26 cellular contexts compared by ENCODE assay signal in genomic region chr6:44609051-44609612, GRCh38.
DNase-seq lines count a peak whose midpoint lies in the region; ATAC-seq, FAIRE-seq and TF ChIP-seq lines count a peak whose summit lies in the region.
"Had no signal": no experiment of that assay in that cellular context is flagged by ENCODE, and none has a peak within 500 bp of the region (broad histone marks: within the 10 kb centered on the region; RNA-seq: fewer than 3 reads in every experiment).

No MANE protein-coding gene starts in this region.

- FAIRE-seq in K562 (lab: Jason Lieb, UNC), result no peak
- FAIRE-seq: A204.1, D721Med, GM12891, GM18507, H1 had no signal

- no peaks in the 10 kb centered on the region for H3K9me3 Mint-ChIP-seq in MCF 10A (ENCODE audit: unreplicated experiment)
- H3K9me3 Mint-ChIP-seq in activated CD8-positive, alpha-beta T cell treated with anti-CD3 and anti-CD28 coated beads, Interleukin-2, amount 10 ng/mL, durations not matched to agents 7 days and 5 days (ENCODE audit: insufficient read depth), result no peaks in the 10 kb centered on the region
- H3K9me3 Mint-ChIP-seq: CD4-positive, alpha-beta T cell; CD8-positive, alpha-beta memory T cell had no signal

- ATAC-seq in IMR-90 (ENCODE audit: low read depth) (no peak), K562 (no peak), GM21381 (IDR thresholded peaks at IDR 0.05; ENCODE audit: unreplicated experiment) (no peak)
- no peak for ATAC-seq in activated CD8-positive, alpha-beta T cell treated with anti-CD3 and anti-CD28 coated beads, Interleukin-2, amount 10 ng/mL, durations not matched to agents 7 days and 5 days

- dilution Hi-C loops in mammary epithelial cell (cut with HindIII; ENCODE audit: low sequenced_read_pairs), result loop anchor here (5.0 kb wide), 1 partner anchor 77 kb away; no protein-coding TSS in a partner anchor
- dilution Hi-C loops in IMR-90 (cut with HindIII; ENCODE audit: low sequenced_read_pairs, unreplicated experiment), result no loop called here

- no peaks in the 10 kb centered on the region for H3K36me3 ChIP-seq in mammary epithelial cell (ENCODE audit: insufficient read depth, low read length)
- no peaks in the 10 kb centered on the region for H3K36me3 ChIP-seq in IMR-90 (ENCODE audit: control insufficient read depth, insufficient read depth, low read length)
- H3K36me3 ChIP-seq in K562 (ENCODE audit: control insufficient read depth, insufficient read depth, low read length), result no peaks in the 10 kb centered on the region
- H3K36me3 ChIP-seq: BE2C; BLaER1 treated with 17β-estradiol and CSF1 and Interleukin-3, amounts not matched to agents 10 nM and 100 nM had no signal

- H4K20me1 ChIP-seq in mammary epithelial cell (ENCODE audit: insufficient read depth, low read length) (no peaks in the 10 kb centered on the region), IMR-90 (ENCODE audit: insufficient read depth, low read length) (no peaks in the 10 kb centered on the region), K562 (replicated peaks; ENCODE audit: control insufficient read depth, insufficient read depth, low read length) (no peaks in the 10 kb centered on the region)
- H4K20me1 ChIP-seq: BLaER1 treated with 17β-estradiol and CSF1 and Interleukin-3, amounts not matched to agents 10 nM and 100 nM had no signal

- H2AFZ ChIP-seq in mammary epithelial cell (ENCODE audit: low read depth, low read length) (no peak overlapping the region), IMR-90 (replicated peaks; ENCODE audit: low read length, poor library complexity) (no peak overlapping the region), K562 (ENCODE audit: low read depth, low read length) (no peak overlapping the region)

- H3K79me1 ChIP-seq in IMR-90 (ENCODE audit: low read depth in 1 of 2, low read length in 2 of 2), result no peaks in the 10 kb centered on the region

- H2BK20ac ChIP-seq in IMR-90 (ENCODE audit: low read depth, low read length), result no peak overlapping the region

- intact Hi-C loops in mammary epithelial cell (cut with micrococcal nuclease) (no loop called here), MCF 10A (cut with micrococcal nuclease) (no loop called here), IMR-90 (cut with micrococcal nuclease) (no loop called here), K562 (cut with micrococcal nuclease) (no loop called here)

- H2BK120ac ChIP-seq in IMR-90 (ENCODE audit: low read depth, low read length), result no peak overlapping the region

- BruUV-seq in mammary epithelial cell (replicated peaks; lab: Mats Ljungman, UMichigan) (no TSS peak), MCF 10A (replicated peaks; lab: Mats Ljungman, UMichigan) (no TSS peak), IMR-90 (replicated peaks; lab: Mats Ljungman, UMichigan) (no TSS peak), K562 (replicated peaks; lab: Mats Ljungman, UMichigan) (no TSS peak)

- in situ Hi-C loops in mammary epithelial cell (cut with MboI; ENCODE audit: low sequenced_read_pairs in 2 of 2) (no loop called here), IMR-90 (cut with MboI; ENCODE audit: low sequenced_read_pairs) (no loop called here), K562 (cut with MboI) (no loop called here)

- H3K79me2 ChIP-seq in mammary epithelial cell (ENCODE audit: insufficient read depth, low read length) (no peaks in the 10 kb centered on the region), K562 (ENCODE audit: control insufficient read depth, insufficient read depth, low read length) (no peaks in the 10 kb centered on the region)

- no peaks in the 10 kb centered on the region for H3K4me1 ChIP-seq in mammary epithelial cell (ENCODE audit: insufficient read depth, low read length)
- H3K4me1 ChIP-seq in IMR-90 (ENCODE audit: control insufficient read depth, insufficient read depth, low read length), result no peaks in the 10 kb centered on the region
- H3K4me1 ChIP-seq in K562 (replicated peaks in 1 of 2; ENCODE audit: control insufficient read depth in 2 of 2, insufficient read depth in 2 of 2, low read length in 2 of 2), result no peaks in the 10 kb centered on the region
- H3K4me1 ChIP-seq: BE2C; BLaER1 treated with 17β-estradiol and CSF1 and Interleukin-3, amounts not matched to agents 10 nM and 100 nM had no signal

- DNase-seq in mammary epithelial cell (peak; percentile 7), MCF 10A (ENCODE audit: unreplicated experiment) (no peak), IMR-90 (no peak), K562 (ENCODE audit: extremely low read depth in 1 of 4, low spot score in 3 of 4) (no peak), retinal pigment epithelial cell (ENCODE audit: low read depth) (peak; percentile 13), NCI-H1694 (lab: John Stamatoyannopoulos, UW) (no peak)
- DNase-seq in activated CD8-positive, alpha-beta T cell treated with anti-CD3 and anti-CD28 coated beads, Interleukin-2, amount 10 ng/mL, durations not matched to agents 7 days and 5 days, result no peak
- DNase-seq: ACHN; AML-193; BE2C; CD4-positive, alpha-beta T cell; CD8-positive, alpha-beta memory T cell; DMS 273 treated with DMSO at 0.1 percent for 48 hours; DMS79; GDM1; H7; HCEC 1CT had no signal

- no peak overlapping the region for H3K27ac ChIP-seq in mammary epithelial cell (ENCODE audit: insufficient read depth, low read depth, low read length)
- no peak overlapping the region for H3K27ac ChIP-seq in IMR-90 (ENCODE audit: insufficient read depth, low read length)
- H3K27ac ChIP-seq in K562 (ENCODE audit: extremely low read depth, low read depth, low read length), result no peak overlapping the region
- H3K27ac ChIP-seq: 22Rv1; BLaER1 treated with 17β-estradiol and CSF1 and Interleukin-3, amounts not matched to agents 10 nM and 100 nM had no signal

- no peak overlapping the region for H2AK5ac ChIP-seq in IMR-90 (ENCODE audit: low read depth, low read length)

- no peak overlapping the region for H3K27ac Mint-ChIP-seq in MCF 10A (ENCODE audit: low read depth, unreplicated experiment)
- H3K27ac Mint-ChIP-seq in activated CD8-positive, alpha-beta T cell treated with anti-CD3 and anti-CD28 coated beads, Interleukin-2, amount 10 ng/mL, durations not matched to agents 7 days and 5 days, result no peak overlapping the region
- H3K27ac Mint-ChIP-seq: CD14-positive monocyte; CD4-positive, alpha-beta T cell; CD8-positive, alpha-beta memory T cell had no signal

- H3K4me1 Mint-ChIP-seq in MCF 10A (ENCODE audit: insufficient read depth, unreplicated experiment), result no peaks in the 10 kb centered on the region
- no peaks in the 10 kb centered on the region for H3K4me1 Mint-ChIP-seq in activated CD8-positive, alpha-beta T cell treated with anti-CD3 and anti-CD28 coated beads, Interleukin-2, amount 10 ng/mL, durations not matched to agents 7 days and 5 days (ENCODE audit: low read depth)
- H3K4me1 Mint-ChIP-seq: CD8-positive, alpha-beta memory T cell had no signal

- TF ChIP-seq CTCF in mammary epithelial cell (conservative IDR thresholded peaks at IDR 0.05 in 1 of 2, IDR thresholded peaks at IDR 0.05 in 1 of 2; ENCODE audit: extremely low read depth in 1 of 2, insufficient read depth in 1 of 2, low read depth in 1 of 2, low read length in 2 of 2), result no peak
- TF ChIP-seq CTCF in MCF 10A (IDR thresholded peaks at IDR 0.05; ENCODE audit: unreplicated experiment), result no peak
- TF ChIP-seq CTCF in IMR-90 (conservative IDR thresholded peaks at IDR 0.05; ENCODE audit: low read depth, low read length), result no peak
- TF ChIP-seq CTCF in K562 (IDR thresholded peaks at IDR 0.05 in 2 of 3, conservative IDR thresholded peaks at IDR 0.05 in 1 of 3; ENCODE audit: insufficient read depth in 2 of 3, low read depth in 1 of 3, low read length in 3 of 3), result no peak
- TF ChIP-seq CTCF in retinal pigment epithelial cell (conservative IDR thresholded peaks at IDR 0.05; ENCODE audit: low read depth, low read length), result no peak

- no peak overlapping the region for H3K56ac ChIP-seq in IMR-90 (ENCODE audit: extremely low read depth, insufficient read depth, low read length)

- H3K4me2 ChIP-seq in mammary epithelial cell (ENCODE audit: insufficient read depth, low read depth, low read length) (no peak overlapping the region), IMR-90 (ENCODE audit: low read depth, low read length) (no peak overlapping the region), K562 (ENCODE audit: insufficient read depth, low read length) (no peak overlapping the region)
- H3K4me2 ChIP-seq: BLaER1 treated with 17β-estradiol and CSF1 and Interleukin-3, amounts not matched to agents 10 nM and 100 nM had no signal

- no peak overlapping the region for H3K14ac ChIP-seq in IMR-90 (replicated peaks; ENCODE audit: low read depth, low read length)

- no peak overlapping the region for H3K4me3 ChIP-seq in mammary epithelial cell (replicated peaks in 1 of 3; ENCODE audit: insufficient read depth in 1 of 3, low read depth in 2 of 3, low read length in 3 of 3)
- no peak overlapping the region for H3K4me3 ChIP-seq in IMR-90 (ENCODE audit: insufficient read depth, low read depth, low read length)
- no peak overlapping the region for H3K4me3 ChIP-seq in K562
- no peak overlapping the region for H3K4me3 ChIP-seq in retinal pigment epithelial cell (ENCODE audit: low read length)
- H3K4me3 ChIP-seq: BLaER1 treated with 17β-estradiol and CSF1 and Interleukin-3, amounts not matched to agents 10 nM and 100 nM had no signal

- no peaks in the 10 kb centered on the region for H3K36me3 Mint-ChIP-seq in MCF 10A (ENCODE audit: insufficient read depth, unreplicated experiment)
- no peaks in the 10 kb centered on the region for H3K36me3 Mint-ChIP-seq in activated CD8-positive, alpha-beta T cell treated with anti-CD3 and anti-CD28 coated beads, Interleukin-2, amount 10 ng/mL, durations not matched to agents 7 days and 5 days (ENCODE audit: low read depth)
- H3K36me3 Mint-ChIP-seq: CD14-positive monocyte; CD8-positive, alpha-beta memory T cell had no signal

- WGBS in mammary epithelial cell (ENCODE audit: low coverage, missing lambda C conversion rate), result 56% methylated on average over 1 of the region's 1 CpG
- WGBS in IMR-90 (ENCODE audit: extremely low coverage in 2 of 2, insufficient read length in 1 of 2), 2 experiments, result no CpG with 5 or more reads among the region's 1 CpG
- WGBS in K562 (ENCODE audit: insufficient coverage, low coverage, missing lambda C conversion rate), result 0% methylated on average over 1 of the region's 1 CpG

- H3K9me1 ChIP-seq in IMR-90 (ENCODE audit: insufficient read depth, low read length) (no peaks in the 10 kb centered on the region), K562 (ENCODE audit: control insufficient read depth, insufficient read depth, low read length) (no peaks in the 10 kb centered on the region)

- H3K23ac ChIP-seq in IMR-90 (ENCODE audit: low read depth, low read length), result no peak overlapping the region

- H2BK5ac ChIP-seq in IMR-90 (ENCODE audit: low read depth, low read length, poor library complexity, severe bottlenecking), result no peak overlapping the region

- H3K9me3 ChIP-seq in mammary epithelial cell (replicated peaks; ENCODE audit: insufficient read depth, low read length) (no peaks in the 10 kb centered on the region), IMR-90 (ENCODE audit: control insufficient read depth, insufficient read depth, low read length) (no peaks in the 10 kb centered on the region), K562 (replicated peaks; ENCODE audit: control insufficient read depth, insufficient read depth, low read depth, low read length) (no peaks in the 10 kb centered on the region)
- H3K9me3 ChIP-seq: BE2C; BLaER1 treated with 17β-estradiol and CSF1 and Interleukin-3, amounts not matched to agents 10 nM and 100 nM had no signal

- H3K4me3 Mint-ChIP-seq in MCF 10A (ENCODE audit: unreplicated experiment), result no peak overlapping the region
- no peak overlapping the region for H3K4me3 Mint-ChIP-seq in activated CD8-positive, alpha-beta T cell treated with anti-CD3 and anti-CD28 coated beads, Interleukin-2, amount 10 ng/mL, durations not matched to agents 7 days and 5 days
- H3K4me3 Mint-ChIP-seq: CD14-positive monocyte; CD4-positive, alpha-beta T cell; CD8-positive, alpha-beta memory T cell had no signal

- H4K91ac ChIP-seq in IMR-90 (ENCODE audit: insufficient read depth, low read depth, low read length), result no peak overlapping the region

- POLR2A ChIA-PET in MCF 10A (lab: Yijun Ruan, JAX) (no interaction called here), IMR-90 (lab: Charles Lee; ENCODE audit: unreplicated experiment) (no interaction called here), K562 (lab: Yijun Ruan, JAX) (no interaction called here)
- POLR2A ChIA-PET in activated CD8-positive, alpha-beta T cell treated with anti-CD3 and anti-CD28 coated beads, Interleukin-2, amount 10 ng/mL, durations not matched to agents 7 days and 5 days (lab: Charles Lee), result no interaction called here

- no peak overlapping the region for H3K18ac ChIP-seq in IMR-90 (ENCODE audit: low read depth, low read length)

- H2AK9ac ChIP-seq in IMR-90 (replicated peaks; ENCODE audit: low read depth, low read length, poor library complexity), result no peak overlapping the region

- no peak overlapping the region for H4K8ac ChIP-seq in IMR-90 (ENCODE audit: low read depth in 2 of 2, low read length in 2 of 2)

- H3K9ac ChIP-seq in mammary epithelial cell (ENCODE audit: insufficient read depth, low read length) (no peak overlapping the region), IMR-90 (ENCODE audit: low read depth, low read length) (no peak overlapping the region), K562 (ENCODE audit: insufficient read depth in 1 of 2, low read depth in 2 of 2, low read length in 2 of 2) (no peak overlapping the region)
- H3K9ac ChIP-seq: BLaER1 treated with 17β-estradiol and CSF1 and Interleukin-3, amounts not matched to agents 10 nM and 100 nM had no signal

- H3K27me3 ChIP-seq in mammary epithelial cell (ENCODE audit: insufficient read depth, low read length) (no peaks in the 10 kb centered on the region), IMR-90 (ENCODE audit: control insufficient read depth, insufficient read depth, low read length) (peaks cover 31% of the 10 kb centered on the region), K562 (ENCODE audit: control insufficient read depth in 2 of 2, insufficient read depth in 2 of 2, low read length in 2 of 2) (peaks cover 0 to 5% of the 10 kb centered on the region in 2 experiments; a peak in 4 of 5 replicates)
- H3K27me3 ChIP-seq: BE2C had no signal

- H3K4ac ChIP-seq in IMR-90 (ENCODE audit: low read depth, low read length), result no peak overlapping the region

- TF ChIP-seq RAD21 in IMR-90 (IDR thresholded peaks at IDR 0.05; ENCODE audit: low read length) (no peak), K562 (CRISPR knock-in tag; conservative IDR thresholded peaks at IDR 0.05 in 1 of 2, IDR thresholded peaks at IDR 0.05 in 1 of 2) (no peak)

- no peak overlapping the region for H2BK15ac ChIP-seq in IMR-90 (ENCODE audit: low read depth, low read length)

- CTCF ChIA-PET in mammary epithelial cell (lab: Charles Lee; ENCODE audit: low non-redundant PET) (no interaction called here), MCF 10A (lab: Yijun Ruan, JAX) (interaction anchor here (1.4 kb wide), 1 partner anchor 15 kb away, joined by 4 read pairs; no protein-coding TSS in a partner anchor), IMR-90 (lab: Yijun Ruan, JAX) (no interaction called here), K562 (lab: Yijun Ruan, JAX; ENCODE audit: low intra/inter-chr PET ratio) (no interaction called here)
- CTCF ChIA-PET in activated CD8-positive, alpha-beta T cell treated with anti-CD3 and anti-CD28 coated beads, Interleukin-2, amount 10 ng/mL, durations not matched to agents 7 days and 5 days (lab: Charles Lee), result no interaction called here

- H4K5ac ChIP-seq in IMR-90 (ENCODE audit: low read depth, low read length), result no peak overlapping the region

- TF ChIP-seq POLR2A in IMR-90 (IDR thresholded peaks at IDR 0.05; ENCODE audit: low read depth, low read length) (no peak), K562 (conservative IDR thresholded peaks at IDR 0.05) (no peak)

- H3K27me3 Mint-ChIP-seq in MCF 10A (ENCODE audit: insufficient read depth, unreplicated experiment), result no peaks in the 10 kb centered on the region
- peaks cover 3% of the 10 kb centered on the region for H3K27me3 Mint-ChIP-seq in activated CD8-positive, alpha-beta T cell treated with anti-CD3 and anti-CD28 coated beads, Interleukin-2, amount 10 ng/mL, durations not matched to agents 7 days and 5 days (ENCODE audit: low read depth)
- H3K27me3 Mint-ChIP-seq: CD4-positive, alpha-beta T cell had no signal

- TF ChIP-seq EP300 in K562 (IDR thresholded peaks at IDR 0.05; ENCODE audit: low read length), result no peak

Comparison
In these comparisons a context has a peak if more than half of its experiments do, and no peak if none do; other contexts are left out.
1. DNase-seq: peak in mammary epithelial cell (single experiment) and retinal pigment epithelial cell (single experiment); none in MCF 10A (single experiment), IMR-90 (single experiment), K562 (0 of 4), NCI-H1694 (single experiment) and activated CD8-positive, alpha-beta T cell treated with anti-CD3 and anti-CD28 coated beads, Interleukin-2, amount 10 ng/mL, durations not matched to agents 7 days and 5 days (single experiment).